In the genomic region with DNA sequence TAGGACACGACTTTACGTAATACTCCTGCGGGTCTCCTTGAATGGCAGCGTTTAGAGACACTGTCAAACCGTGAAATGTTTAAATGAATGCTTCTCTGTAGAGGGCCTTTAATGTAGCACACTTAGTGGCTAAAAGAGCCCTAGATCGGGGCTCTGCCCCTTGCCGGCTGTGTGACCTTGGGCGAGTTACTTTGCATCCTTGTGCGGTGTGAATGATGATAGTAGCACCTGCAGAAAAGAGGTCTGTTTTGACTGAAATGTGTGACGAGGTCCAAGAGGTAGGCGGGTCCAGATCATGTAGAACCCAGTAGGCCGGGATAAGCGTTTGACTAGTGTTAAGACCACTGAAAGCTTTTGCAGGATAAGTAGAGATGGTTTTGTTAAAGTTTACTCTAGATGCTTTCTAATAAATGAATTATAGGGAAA, we compare ENCODE assay signal across 8 cellular contexts. TPM values are rescaled to one million over a fixed set of nuclear protein-coding genes. Genes with fewer than 3 reads are reported as not detected.
DNase-seq lines count a peak whose midpoint lies in the region; ATAC-seq and TF ChIP-seq lines count a peak whose summit lies in the region.

No MANE protein-coding gene starts in this region.

- ATAC-seq in GM19395 (IDR thresholded peaks at IDR 0.05; ENCODE audit: unreplicated experiment) (peak; percentile 39), HG03432 (IDR thresholded peaks at IDR 0.05; ENCODE audit: unreplicated experiment) (peak; percentile 25), right cardiac atrium (no peak)

- H3F3A ChIP-seq in DOHH2 (ENCODE audit: control insufficient read depth, insufficient read depth) = no peaks in the 10 kb centered on the region

- H3K4me3 ChIP-seq in DOHH2 (ENCODE audit: low read length) = peak overlapping the region; percentile 97
- peak overlapping the region; percentile 68 for H3K4me3 ChIP-seq in right cardiac atrium (ENCODE audit: low read length)
- H3K4me3 ChIP-seq in skin epidermis = peak overlapping the region; percentile 71 to 96 (median 94)

- TF ChIP-seq CTCF in DOHH2 (IDR thresholded peaks at IDR 0.05; ENCODE audit: low read depth, low read length, poor library complexity, severe bottlenecking) = peak; percentile 11

- POLR2A ChIA-PET in activated CD4-positive, alpha-beta memory T cell treated with anti-CD3 and anti-CD28 coated beads, Interleukin-2, amount 10 ng/mL, durations not matched to agents 7 days and 5 days (lab: Charles Lee) = interaction anchor here (0.7 to 9.1 kb wide), 3 partner anchors 10 to 46 kb away, joined by 3 to 325 read pairs (median 4); a partner anchor contains a TSS

- H3K27me3 ChIP-seq in DOHH2 (ENCODE audit: control insufficient read depth, low read length) = no peaks in the 10 kb centered on the region
- H3K27me3 ChIP-seq in right cardiac atrium (ENCODE audit: control insufficient read depth, insufficient read depth) = no peaks in the 10 kb centered on the region

- H4K20me1 ChIP-seq in DOHH2 (ENCODE audit: control insufficient read depth, insufficient read depth, low read depth, low read length) = peaks cover 25% of the 10 kb centered on the region

- H3K4me1 ChIP-seq in DOHH2 (ENCODE audit: control insufficient read depth, low read length) = peaks cover 25% of the 10 kb centered on the region
- peaks cover 2% of the 10 kb centered on the region for H3K4me1 ChIP-seq in right cardiac atrium (ENCODE audit: control insufficient read depth, insufficient read depth, low read length)

- H3K4me2 ChIP-seq in DOHH2 (ENCODE audit: low read length) = peak overlapping the region; percentile 97

- peaks cover 53% of the 10 kb centered on the region for H3K36me3 Mint-ChIP-seq in activated CD4-positive, alpha-beta memory T cell treated with anti-CD3 and anti-CD28 coated beads, Interleukin-2, amount 10 ng/mL, durations not matched to agents 7 days and 5 days (ENCODE audit: low read depth)

- H3K9me2 ChIP-seq in DOHH2 (replicated peaks; ENCODE audit: control insufficient read depth, low read length) = no peaks in the 10 kb centered on the region

- no peaks in the 10 kb centered on the region for H3K27me3 Mint-ChIP-seq in activated CD4-positive, alpha-beta memory T cell treated with anti-CD3 and anti-CD28 coated beads, Interleukin-2, amount 10 ng/mL, durations not matched to agents 7 days and 5 days

- peak overlapping the region; percentile 97 for H3K4me3 Mint-ChIP-seq in activated CD4-positive, alpha-beta memory T cell treated with anti-CD3 and anti-CD28 coated beads, Interleukin-2, amount 10 ng/mL, durations not matched to agents 7 days and 5 days

- no peak for DNase-seq in activated CD4-positive, alpha-beta memory T cell treated with anti-CD3 and anti-CD28 coated beads, Interleukin-2, amount 10 ng/mL, durations not matched to agents 7 days and 5 days
- DNase-seq in right cardiac atrium (no peak), cerebellar cortex (ENCODE audit: low spot score) (no peak), DMS114 treated with DMSO at 0.1 percent for 48 hours (lab: John Stamatoyannopoulos, UW; ENCODE audit: unreplicated experiment) (no peak)

- under 1% methylated on average over 13 of the region's 13 CpGs for WGBS in right cardiac atrium

- peaks cover 54% of the 10 kb centered on the region for H3K36me3 ChIP-seq in DOHH2 (ENCODE audit: control insufficient read depth, low read length)

- intact Hi-C loops in right cardiac atrium (cut with DNase I) = loop anchor here in 1 of 4 donors (2.0 kb wide), 1 partner anchor 44 kb away; a partner anchor contains a TSS

- H3K9me3 ChIP-seq in DOHH2 (ENCODE audit: control insufficient read depth, insufficient read depth, low read length) (no peaks in the 10 kb centered on the region), right cardiac atrium (ENCODE audit: control insufficient read depth, low read length) (no peaks in the 10 kb centered on the region)

- CTCF ChIA-PET in activated CD4-positive, alpha-beta memory T cell treated with anti-CD3 and anti-CD28 coated beads, Interleukin-2, amount 10 ng/mL, durations not matched to agents 7 days and 5 days (lab: Charles Lee) = interaction anchor here (1.1 kb wide), 1 partner anchor 44 kb away, joined by 9 read pairs; a partner anchor contains a TSS

- H3K27ac ChIP-seq in DOHH2 (ENCODE audit: low read depth, low read length) = peak overlapping the region; percentile 74
- peak overlapping the region; percentile 92 for H3K27ac ChIP-seq in right cardiac atrium (ENCODE audit: low read length)
- H3K27ac ChIP-seq in skin epidermis = peak overlapping the region in 20 of 21 experiments; percentile 84 to 98 (median 94)

- peaks cover 74% of the 10 kb centered on the region for H3K79me2 ChIP-seq in DOHH2 (ENCODE audit: control insufficient read depth, low read length)

- peak overlapping the region; percentile 90 for H3K27ac Mint-ChIP-seq in activated CD4-positive, alpha-beta memory T cell treated with anti-CD3 and anti-CD28 coated beads, Interleukin-2, amount 10 ng/mL, durations not matched to agents 7 days and 5 days

- peaks cover 50% of the 10 kb centered on the region for H3K4me1 Mint-ChIP-seq in activated CD4-positive, alpha-beta memory T cell treated with anti-CD3 and anti-CD28 coated beads, Interleukin-2, amount 10 ng/mL, durations not matched to agents 7 days and 5 days

- H3K9me3 Mint-ChIP-seq in activated CD4-positive, alpha-beta memory T cell treated with anti-CD3 and anti-CD28 coated beads, Interleukin-2, amount 10 ng/mL, durations not matched to agents 7 days and 5 days = no peaks in the 10 kb centered on the region

RNA-seq across cellular contexts. Expression of a gene that starts 0.9 kb away (rescaled TPM):
- total RNA-seq in activated CD4-positive, alpha-beta memory T cell treated with anti-CD3 and anti-CD28 coated beads, Interleukin-2, amount 10 ng/mL, durations not matched to agents 7 days and 5 days = 10 to 100 TPM; 40.6 to 42.9 TPM
- total RNA-seq in right cardiac atrium = 10 to 100 TPM; 19.8 to 25.1 (median 22.8) TPM
- polyA plus RNA-seq in right cardiac atrium = 14.7 TPM

RNA-seq across cellular contexts. Expression of a gene that starts 43.5 kb away (rescaled TPM):
- 10 to 100 TPM; 24.4 to 24.6 TPM for total RNA-seq in activated CD4-positive, alpha-beta memory T cell treated with anti-CD3 and anti-CD28 coated beads, Interleukin-2, amount 10 ng/mL, durations not matched to agents 7 days and 5 days
- 10 to 100 TPM; 28.0 to 36.9 (median 33.4) TPM for total RNA-seq in right cardiac atrium
- polyA plus RNA-seq in right cardiac atrium = 23.0 TPM

RNA-seq across cellular contexts. Expression of a gene that starts 43.7 kb away (rescaled TPM):
- 100 to 1,000 TPM; 183 to 184 TPM for total RNA-seq in activated CD4-positive, alpha-beta memory T cell treated with anti-CD3 and anti-CD28 coated beads, Interleukin-2, amount 10 ng/mL, durations not matched to agents 7 days and 5 days
- total RNA-seq in right cardiac atrium = 10 to 100 TPM; 36.3 to 52.1 (median 38.6) TPM
- 36.2 TPM for polyA plus RNA-seq in right cardiac atrium

Comparison
In these comparisons a context has a peak if more than half of its experiments do, and no peak if none do; other contexts are left out.
1. ATAC-seq: peak in GM19395 (single experiment) and HG03432 (single experiment); none in right cardiac atrium (0 of 2).
2. Peak in every context shown above with its lines, with median percentiles within 50 percentile points of each other: H3K27ac ChIP-seq and H3K4me3 ChIP-seq.